In the genomic region with DNA sequence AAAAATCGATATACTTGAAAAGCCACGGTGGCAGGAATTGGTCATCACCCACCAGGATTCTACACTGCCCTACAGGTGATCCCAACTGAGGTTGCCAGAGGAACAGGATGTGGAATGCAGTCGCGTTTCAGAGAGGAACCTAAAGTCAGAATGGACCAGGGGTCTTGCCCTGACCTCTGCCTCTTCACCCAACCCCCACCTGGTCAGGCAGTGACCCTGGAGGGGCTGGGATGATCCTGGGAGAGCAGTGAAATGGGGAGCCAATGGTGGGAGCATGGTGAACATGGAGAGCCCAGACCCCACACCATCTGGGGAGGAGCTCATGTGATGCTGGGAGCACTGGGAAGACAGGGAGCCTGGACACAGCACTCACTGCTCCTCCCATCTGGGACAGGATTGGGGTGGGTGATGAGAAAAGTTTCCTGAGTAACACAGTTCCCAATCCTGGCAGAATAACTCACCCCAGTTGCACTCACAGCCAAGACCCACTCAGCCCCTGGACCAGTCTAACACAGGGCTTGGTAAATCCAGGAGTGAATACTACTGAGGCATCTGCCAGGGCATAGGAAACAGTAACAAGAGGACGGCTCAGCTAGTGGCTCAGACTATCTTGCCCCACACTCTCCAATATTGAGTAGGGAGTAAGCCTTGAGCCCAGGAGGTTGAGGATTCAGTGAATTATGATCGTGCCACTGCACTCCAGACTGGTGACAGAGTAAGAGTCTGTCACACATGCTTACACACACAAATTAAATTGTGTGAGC, we compare ENCODE assay signal across 15 cellular contexts. TPM values are rescaled to one million over a fixed set of nuclear protein-coding genes. Genes with fewer than 3 reads are reported as not detected.
DNase-seq lines count a peak whose midpoint lies in the region; ATAC-seq and TF ChIP-seq lines count a peak whose summit lies in the region.
"Had no signal": no experiment of that assay in that cellular context is flagged by ENCODE, and none has a peak within 500 bp of the region (broad histone marks: within the 10 kb centered on the region; RNA-seq: fewer than 3 reads in every experiment).

No MANE protein-coding gene starts in this region.

- CTCF ChIA-PET in Caco-2 (lab: Charles Lee), result no interaction called here

- H3K27ac Mint-ChIP-seq in Caco-2 (ENCODE audit: unreplicated experiment) (no peak overlapping the region), T-helper 17 cell (peak overlapping the region; percentile 99), brain (no peak overlapping the region), natural killer cell (peak overlapping the region; percentile 85 to 89)

- H3K4me1 ChIP-seq in Caco-2, result no peaks in the 10 kb centered on the region
- no peaks in the 10 kb centered on the region for H3K4me1 ChIP-seq in foreskin keratinocyte

- peak overlapping the region; percentile 31 for H3K4me3 Mint-ChIP-seq in Caco-2 (ENCODE audit: unreplicated experiment)
- peak overlapping the region; percentile 58 for H3K4me3 Mint-ChIP-seq in T-helper 17 cell
- H3K4me3 Mint-ChIP-seq in brain, result peak overlapping the region; percentile 71 to 100 (median 79)
- peak overlapping the region; percentile 98 for H3K4me3 Mint-ChIP-seq in natural killer cell

- DNase-seq in Caco-2 (no peak), T-helper 17 cell (no peak), natural killer cell (no peak), NCI-H82 (lab: John Stamatoyannopoulos, UW) (no peak), foreskin keratinocyte (no peak)
- DNase-seq: activated CD4-positive, alpha-beta T cell treated with anti-CD3 and anti-CD28 coated beads for 1 hour; DND-41; gastrocnemius medialis; mammary epithelial cell; NCI-H2081; stimulated activated naive CD8-positive, alpha-beta T cell treated with anti-CD3 and anti-CD28 coated beads, Interleukin-15, amount 100 ng/mL, for 72 hours had no signal

- no peak for ATAC-seq in T-helper 17 cell
- ATAC-seq in natural killer cell, result no peak
- ATAC-seq in GM21576 (IDR thresholded peaks at IDR 0.05; ENCODE audit: unreplicated experiment), result no peak
- ATAC-seq in foreskin keratinocyte, result no peak
- ATAC-seq: gastrocnemius medialis; stimulated activated naive CD8-positive, alpha-beta T cell treated with anti-CD3 and anti-CD28 coated beads, Interleukin-15, amount 100 ng/mL, for 72 hours had no signal

- H3K4me1 Mint-ChIP-seq in Caco-2 (ENCODE audit: low read depth, unreplicated experiment) (peaks cover 6% of the 10 kb centered on the region), T-helper 17 cell (peaks cover 19% of the 10 kb centered on the region), brain (peaks cover 16% of the 10 kb centered on the region), natural killer cell (peaks cover 13 to 31% of the 10 kb centered on the region in 2 donors)

- TF ChIP-seq CTCF in Caco-2 (IDR thresholded peaks at IDR 0.05; ENCODE audit: insufficient read depth in 1 of 2, low read depth in 1 of 2, low read length in 1 of 2, severe bottlenecking in 1 of 2, unreplicated experiment in 1 of 2) (no peak), brain (conservative IDR thresholded peaks at IDR 0.05) (no peak), natural killer cell (IDR thresholded peaks at IDR 0.05) (no peak), foreskin keratinocyte (conservative IDR thresholded peaks at IDR 0.05) (no peak)

- H3K4me3 ChIP-seq in Caco-2 (ENCODE audit: low read depth, low read length), result no peak overlapping the region
- H3K4me3 ChIP-seq: BLaER1 had no signal

- H3K9me3 Mint-ChIP-seq in Caco-2 (ENCODE audit: unreplicated experiment) (no peaks in the 10 kb centered on the region), brain (peaks cover 0 to 7% (median 0%) of the 10 kb centered on the region in 5 experiments), natural killer cell (no peaks in the 10 kb centered on the region)
- H3K9me3 Mint-ChIP-seq: stimulated activated naive CD8-positive, alpha-beta T cell treated with anti-CD3 and anti-CD28 coated beads, Interleukin-15, amount 100 ng/mL, for 72 hours had no signal

- no peak overlapping the region for H3K27ac ChIP-seq in foreskin keratinocyte
- H3K27ac ChIP-seq: BLaER1, gastrocnemius medialis, parathyroid adenoma had no signal

- H3K36me3 Mint-ChIP-seq in Caco-2 (ENCODE audit: insufficient read depth, unreplicated experiment), result peaks cover 9% of the 10 kb centered on the region
- H3K36me3 Mint-ChIP-seq in T-helper 17 cell (ENCODE audit: low read depth), result no peaks in the 10 kb centered on the region
- H3K36me3 Mint-ChIP-seq in brain, result no peaks in the 10 kb centered on the region
- H3K36me3 Mint-ChIP-seq in natural killer cell, result no peaks in the 10 kb centered on the region

- BruUV-seq in Caco-2 (replicated peaks; lab: Mats Ljungman, UMichigan), result no TSS peak

- no peaks in the 10 kb centered on the region; the same call in 1 of the 2 replicates for H3K27me3 ChIP-seq in Caco-2 (replicated peaks; ENCODE audit: control insufficient read depth, insufficient read depth, low read length)
- peaks cover 34% of the 10 kb centered on the region for H3K27me3 ChIP-seq in foreskin keratinocyte

- intact Hi-C loops in Caco-2 (cut with micrococcal nuclease; ENCODE audit: unreplicated experiment) (loop anchor here (10.0 kb wide), 1 partner anchor 395 kb away; no protein-coding TSS in a partner anchor), natural killer cell (cut with micrococcal nuclease) (loop anchor here (2.0 to 10.0 kb wide), 4 partner anchors 23 to 875 kb away; partner anchors contain the start of genes NUP43, PCMT1 and ULBP1)

- no peaks in the 10 kb centered on the region for H3K36me3 ChIP-seq in Caco-2 (ENCODE audit: control insufficient read depth, insufficient read depth, low read length)
- H3K36me3 ChIP-seq: BLaER1, gastrocnemius medialis had no signal

- POLR2A ChIA-PET in Caco-2 (lab: Charles Lee), result no interaction called here

- H3K27me3 Mint-ChIP-seq in Caco-2 (ENCODE audit: insufficient read depth, unreplicated experiment) (peaks cover 21% of the 10 kb centered on the region), T-helper 17 cell (peaks cover 55% of the 10 kb centered on the region), brain (peaks cover 90% of the 10 kb centered on the region), natural killer cell (ENCODE audit: low read depth in 2 of 2) (peaks cover 49 to 57% of the 10 kb centered on the region in 2 donors)

- no peaks in the 10 kb centered on the region for H3K9me3 ChIP-seq in Caco-2
- no peaks in the 10 kb centered on the region for H3K9me3 ChIP-seq in T-helper 17 cell (ENCODE audit: control insufficient read depth, low read length, poor library complexity, severe bottlenecking)
- H3K9me3 ChIP-seq: gastrocnemius medialis had no signal

RNA-seq across cellular contexts. Expression of gene ULBP2, which starts 1.7 kb away (rescaled TPM):
- total RNA-seq in Caco-2 (2022) (4.8 and 4.9 TPM in 2 replicates), T-helper 17 cell (1 to 10 TPM; 2.8 to 3.7 TPM), natural killer cell (1 to 10 TPM in 2 of 3 donors, under 1 TPM in 1; 0.98 to 2.4 (median 2.4) TPM), foreskin keratinocyte (8.3 and 10.6 TPM in 2 replicates)
- polyA plus RNA-seq in brain (ENCODE audit: insufficient read depth, low read depth, low replicate concordance) (0.73 TPM), foreskin keratinocyte (9.8 and 9.9 TPM in 2 replicates)

RNA-seq across cellular contexts. Expression of gene RAET1G, which starts 17.2 kb away (rescaled TPM):
- total RNA-seq in Caco-2 (2022) (not detected in 2 replicates), T-helper 17 cell (not detected), natural killer cell (under 1 TPM in 1 of 3 donors, not detected in 2; 0.43 TPM), foreskin keratinocyte (1.0 and 1.2 TPM in 2 replicates)
- polyA plus RNA-seq in brain (ENCODE audit: insufficient read depth, low read depth, low replicate concordance) (not detected), foreskin keratinocyte (1.1 and 1.8 TPM in 2 replicates)

RNA-seq across cellular contexts. Expression of gene ULBP1, which starts 23.7 kb away (rescaled TPM):
- 5.4 and 7.7 TPM in 2 replicates for total RNA-seq in Caco-2 (2022)
- total RNA-seq in T-helper 17 cell, result under 1 TPM in 1 of 2 donors, not detected in 1; 0.20 TPM
- polyA plus RNA-seq in brain (ENCODE audit: insufficient read depth, low read depth, low replicate concordance), result 2.3 TPM
- under 1 TPM in 2 of 3 donors, not detected in 1; 0.18 to 0.23 TPM for total RNA-seq in natural killer cell
- total RNA-seq in foreskin keratinocyte, result 1.9 and 6.4 TPM in 2 replicates
- 0.93 and 2.9 TPM in 2 replicates for polyA plus RNA-seq in foreskin keratinocyte

RNA-seq across cellular contexts. Expression of gene RAET1E, which starts 42.2 kb away (rescaled TPM):
- total RNA-seq in Caco-2 (2022) (not detected in 2 replicates), T-helper 17 cell (under 1 TPM in 1 of 2 donors, not detected in 1; 0.55 TPM), natural killer cell (not detected), foreskin keratinocyte (1.1 and 1.5 TPM in 2 replicates)
- polyA plus RNA-seq in brain (ENCODE audit: insufficient read depth, low read depth, low replicate concordance) (0.17 TPM), foreskin keratinocyte (0.97 and 1.1 TPM in 2 replicates)

Comparison
In these comparisons a context has a peak if more than half of its experiments do, and no peak if none do; other contexts are left out.
1. H3K27ac Mint-ChIP-seq: peak in T-helper 17 cell (single experiment) and natural killer cell (2 of 2); none in Caco-2 (single experiment) and brain (0 of 5).
2. H3K4me3 Mint-ChIP-seq: peak in every context shown above with its lines; median percentile 98 in natural killer cell; 79 in brain; 58 in T-helper 17 cell; 31 in Caco-2.